ENCODE assay signal across 9 cellular contexts in genomic region chr22:46079093-46079860, GRCh38.
DNase-seq lines count a peak whose midpoint lies in the region; ATAC-seq, FAIRE-seq and TF ChIP-seq lines count a peak whose summit lies in the region.
"Had no signal": no experiment of that assay in that cellular context is flagged by ENCODE, and none has a peak within 500 bp of the region (broad histone marks: within the 10 kb centered on the region; RNA-seq: fewer than 3 reads in every experiment).

No MANE protein-coding gene starts in this region.

- no peak overlapping the region for H4K5ac ChIP-seq in IMR-90 (ENCODE audit: low read depth, low read length)

- H3K4ac ChIP-seq in IMR-90 (ENCODE audit: low read depth, low read length) = peak overlapping the region; percentile 26

- H4K20me1 ChIP-seq in IMR-90 (ENCODE audit: insufficient read depth, low read length) (peaks cover 60% of the 10 kb centered on the region), keratinocyte (ENCODE audit: control insufficient read depth, extremely low read depth, insufficient read depth, low read length) (peaks cover 5% of the 10 kb centered on the region)

- peaks cover 99% of the 10 kb centered on the region for H3K79me2 ChIP-seq in keratinocyte (ENCODE audit: control insufficient read depth, insufficient read depth, low read length)

- H2AK5ac ChIP-seq in IMR-90 (ENCODE audit: low read depth, low read length) = peak overlapping the region; percentile 7; the same call in 1 of the 2 replicates

- no peaks in the 10 kb centered on the region for H3K27me3 Mint-ChIP-seq in stimulated activated naive B cell treated with anti-CD40 and anti-IgM and Interleukin-4, amounts not matched to agents 10 μg/mL and 1 μg/mL and 100 μg/mL, for 72 hours

- peaks cover 0 to 40% of the 10 kb centered on the region in 2 experiments; a peak in 2 of 4 replicates for H3K79me1 ChIP-seq in IMR-90 (ENCODE audit: low read depth in 1 of 2, low read length in 2 of 2)

- peak overlapping the region; percentile 32; the same call in 1 of the 2 replicates for H3K27ac ChIP-seq in IMR-90 (ENCODE audit: insufficient read depth, low read length)
- H3K27ac ChIP-seq in brain microvascular endothelial cell = peak overlapping the region; percentile 73
- peak overlapping the region; percentile 98 for H3K27ac ChIP-seq in keratinocyte (ENCODE audit: control insufficient read depth, insufficient read depth, low read length)
- peak overlapping the region; percentile 99 for H3K27ac ChIP-seq in substantia nigra (ENCODE audit: low read depth, low read length, poor library complexity, severe bottlenecking)

- H2BK20ac ChIP-seq in IMR-90 (ENCODE audit: low read depth, low read length) = no peak overlapping the region

- POLR2A ChIA-PET in IMR-90 (lab: Charles Lee; ENCODE audit: unreplicated experiment) = no interaction called here

- TF ChIP-seq CTCF in IMR-90 (conservative IDR thresholded peaks at IDR 0.05; ENCODE audit: low read depth, low read length) = no peak
- TF ChIP-seq CTCF in brain microvascular endothelial cell (IDR thresholded peaks at IDR 0.05; ENCODE audit: low read depth, low read length, missing control alignments) = no peak
- TF ChIP-seq CTCF in keratinocyte (optimal IDR thresholded peaks at IDR 0.05 in 1 of 3, IDR thresholded peaks at IDR 0.05 in 1 of 3, conservative IDR thresholded peaks at IDR 0.05 in 1 of 3; ENCODE audit: extremely low read depth in 1 of 3, insufficient read depth in 2 of 3, low read length in 3 of 3) = no peak

- no peak overlapping the region for H3K27ac Mint-ChIP-seq in stimulated activated naive B cell treated with anti-CD40 and anti-IgM and Interleukin-4, amounts not matched to agents 10 μg/mL and 1 μg/mL and 100 μg/mL, for 72 hours

- no peak overlapping the region for H4K91ac ChIP-seq in IMR-90 (ENCODE audit: insufficient read depth, low read depth, low read length)

- BruUV-seq in IMR-90 (replicated peaks; lab: Mats Ljungman, UMichigan) = no TSS peak

- H3K27me3 ChIP-seq in IMR-90 (ENCODE audit: control insufficient read depth, insufficient read depth, low read length) = no peaks in the 10 kb centered on the region
- no peaks in the 10 kb centered on the region for H3K27me3 ChIP-seq in brain microvascular endothelial cell (replicated peaks)
- no peaks in the 10 kb centered on the region for H3K27me3 ChIP-seq in keratinocyte (ENCODE audit: control insufficient read depth, extremely low read depth, insufficient read depth, low read length)

- peaks cover 4 to 16% of the 10 kb centered on the region in 2 donors for H3K4me1 Mint-ChIP-seq in stimulated activated naive B cell treated with anti-CD40 and anti-IgM and Interleukin-4, amounts not matched to agents 10 μg/mL and 1 μg/mL and 100 μg/mL, for 72 hours

- H3K14ac ChIP-seq in IMR-90 (replicated peaks; ENCODE audit: low read depth, low read length) = 0 out of 2 replicates have a peak overlapping the region, but pooled peaks have one; percentile 28

- H3K4me1 ChIP-seq in IMR-90 (ENCODE audit: control insufficient read depth, insufficient read depth, low read length) = peaks cover 55% of the 10 kb centered on the region
- peaks cover 65% of the 10 kb centered on the region for H3K4me1 ChIP-seq in keratinocyte (ENCODE audit: control insufficient read depth, extremely low read depth, insufficient read depth, low read length)

- H3K18ac ChIP-seq in IMR-90 (ENCODE audit: low read depth, low read length) = no peak overlapping the region

- in situ Hi-C loops in IMR-90 (cut with MboI; ENCODE audit: low sequenced_read_pairs) (no loop called here), brain microvascular endothelial cell (cut with HindIII; ENCODE audit: low pct_ligation_motif_present, low sequenced_read_pairs) (no loop called here)

- H3K36me3 ChIP-seq in IMR-90 (ENCODE audit: control insufficient read depth, insufficient read depth, low read length) (peaks cover 33% of the 10 kb centered on the region), brain microvascular endothelial cell (replicated peaks) (peaks cover 22% of the 10 kb centered on the region), keratinocyte (ENCODE audit: control insufficient read depth in 2 of 2, extremely low read depth in 1 of 2, insufficient read depth in 2 of 2, low read length in 2 of 2) (peaks cover 12 to 55% of the 10 kb centered on the region in 2 experiments)

- H2BK15ac ChIP-seq in IMR-90 (ENCODE audit: low read depth, low read length) = no peak overlapping the region

- dilution Hi-C loops in IMR-90 (cut with HindIII; ENCODE audit: low sequenced_read_pairs, unreplicated experiment) (no loop called here), keratinocyte (cut with MboI; ENCODE audit: extremely low pct_ligation_motif_present, low sequenced_read_pairs) (no loop called here)

- H2AFZ ChIP-seq in IMR-90 (replicated peaks; ENCODE audit: low read length, poor library complexity) = no peak overlapping the region
- H2AFZ ChIP-seq in keratinocyte (ENCODE audit: control insufficient read depth, low read length) = no peak overlapping the region

- 0 out of 2 replicates have a peak overlapping the region, but pooled peaks have one; percentile 13 for H2BK120ac ChIP-seq in IMR-90 (ENCODE audit: low read depth, low read length)

- H3K9me1 ChIP-seq in IMR-90 (ENCODE audit: insufficient read depth, low read length) (peaks cover 15% of the 10 kb centered on the region), keratinocyte (ENCODE audit: control insufficient read depth, extremely low read depth, insufficient read depth, low read length) (no peaks in the 10 kb centered on the region)

- no peaks in the 10 kb centered on the region for H3K9me3 Mint-ChIP-seq in stimulated activated naive B cell treated with anti-CD40 and anti-IgM and Interleukin-4, amounts not matched to agents 10 μg/mL and 1 μg/mL and 100 μg/mL, for 72 hours

- no peak for ATAC-seq in IMR-90 (ENCODE audit: low read depth)
- no peak for ATAC-seq in HG03280 (IDR thresholded peaks at IDR 0.05; ENCODE audit: unreplicated experiment)
- no peak for ATAC-seq in stimulated activated naive B cell treated with anti-CD40 and anti-IgM and Interleukin-4, amounts not matched to agents 10 μg/mL and 1 μg/mL and 100 μg/mL, for 72 hours (replicated peaks)
- ATAC-seq in GM21576 (IDR thresholded peaks at IDR 0.05; ENCODE audit: unreplicated experiment) = no peak

- H2AK9ac ChIP-seq in IMR-90 (replicated peaks; ENCODE audit: low read depth, low read length, poor library complexity) = peak overlapping the region; percentile 33

- TF ChIP-seq RAD21 in IMR-90 (IDR thresholded peaks at IDR 0.05; ENCODE audit: low read length) = no peak

- intact Hi-C loops in IMR-90 (cut with micrococcal nuclease) = no loop called here

- no peak overlapping the region for H3K4me3 Mint-ChIP-seq in stimulated activated naive B cell treated with anti-CD40 and anti-IgM and Interleukin-4, amounts not matched to agents 10 μg/mL and 1 μg/mL and 100 μg/mL, for 72 hours

- H3K23ac ChIP-seq in IMR-90 (ENCODE audit: low read depth, low read length) = peak overlapping the region; percentile 43; the same call in 1 of the 2 replicates

- H3K4me3 ChIP-seq in IMR-90 (ENCODE audit: insufficient read depth, low read depth, low read length) (no peak overlapping the region), brain microvascular endothelial cell (ENCODE audit: low read depth, low read length) (peak overlapping the region; percentile 73), keratinocyte (ENCODE audit: control insufficient read depth in 2 of 3, extremely low read depth in 1 of 3, insufficient read depth in 2 of 3, low read depth in 1 of 3, low read length in 3 of 3) (peak overlapping the region; percentile 90 to 96 (median 95))

- peaks cover 5 to 21% of the 10 kb centered on the region in 2 donors for H3K36me3 Mint-ChIP-seq in stimulated activated naive B cell treated with anti-CD40 and anti-IgM and Interleukin-4, amounts not matched to agents 10 μg/mL and 1 μg/mL and 100 μg/mL, for 72 hours

- H3K9ac ChIP-seq in IMR-90 (ENCODE audit: low read depth, low read length) (no peak overlapping the region), keratinocyte (ENCODE audit: control insufficient read depth, extremely low read depth, insufficient read depth, low read length) (peak overlapping the region; percentile 99)

- peak overlapping the region in 1 of 2 experiments; percentile 35; a peak in 2 of 4 replicates for H4K8ac ChIP-seq in IMR-90 (ENCODE audit: low read depth in 2 of 2, low read length in 2 of 2)

- CTCF ChIA-PET in IMR-90 (lab: Yijun Ruan, JAX) = interaction anchor here (0.6 kb wide), 1 partner anchor 70 kb away, joined by 3 read pairs; no protein-coding TSS in a partner anchor

- no peak for FAIRE-seq in keratinocyte (lab: Jason Lieb, UNC)

- H3K9me3 ChIP-seq in IMR-90 (ENCODE audit: control insufficient read depth, insufficient read depth, low read length) = no peaks in the 10 kb centered on the region
- H3K9me3 ChIP-seq in keratinocyte (ENCODE audit: control insufficient read depth, low read depth, low read length) = no peaks in the 10 kb centered on the region

- no peak overlapping the region for H2BK5ac ChIP-seq in IMR-90 (ENCODE audit: low read depth, low read length, poor library complexity, severe bottlenecking)

- WGBS in IMR-90 (ENCODE audit: extremely low coverage in 2 of 2, insufficient read length in 1 of 2), 2 experiments = 100% methylated on average over 2 of the region's 21 CpGs; no CpG with 5 or more reads in 1 of the 2 experiments

- no peak for DNase-seq in IMR-90
- no peak for DNase-seq in brain microvascular endothelial cell
- no peak for DNase-seq in keratinocyte (ENCODE audit: low read depth, low spot score)
- no peak for DNase-seq in substantia nigra (lab: John Stamatoyannopoulos, UW)
- DNase-seq in NCI-H510A (lab: John Stamatoyannopoulos, UW) = no peak
- DNase-seq in stimulated activated naive B cell treated with anti-CD40 and anti-IgM and Interleukin-4, amounts not matched to agents 10 μg/mL and 1 μg/mL and 100 μg/mL, for 72 hours = no peak
- DNase-seq: NCI-H1092 had no signal

- no peak overlapping the region for H3K56ac ChIP-seq in IMR-90 (ENCODE audit: extremely low read depth, insufficient read depth, low read length)

- H3K4me2 ChIP-seq in IMR-90 (ENCODE audit: low read depth, low read length) (no peak overlapping the region), keratinocyte (ENCODE audit: control insufficient read depth, extremely low read depth, insufficient read depth, low read depth, low read length) (peak overlapping the region; percentile 81)

- no peak for TF ChIP-seq POLR2A in IMR-90 (IDR thresholded peaks at IDR 0.05; ENCODE audit: low read depth, low read length)

TF ChIP-seq in IMR-90, 13 proteins besides CTCF, POLR2A, EP300 and RAD21:
- TF ChIP-seq MXI1 (IDR thresholded peaks at IDR 0.05; ENCODE audit: borderline replicate concordance, low read depth, low read length) (no peak), NFE2L2 (IDR thresholded peaks at IDR 0.05; ENCODE audit: low read depth, low read length) (no peak), BHLHE40 (IDR thresholded peaks at IDR 0.05; ENCODE audit: low read depth, low read length) (no peak), SMC3 (IDR thresholded peaks at IDR 0.05; ENCODE audit: low read depth, low read length) (no peak)
TF ChIP-seq in IMR-90: peak in this region for 0.

Comparison
In these comparisons a context has a peak if more than half of its experiments do, and no peak if none do; other contexts are left out.
1. H3K27ac ChIP-seq: peak in every context shown above with its lines; median percentile 99 in substantia nigra; 98 in keratinocyte; 73 in brain microvascular endothelial cell; 32 in IMR-90.